In the genomic region with DNA sequence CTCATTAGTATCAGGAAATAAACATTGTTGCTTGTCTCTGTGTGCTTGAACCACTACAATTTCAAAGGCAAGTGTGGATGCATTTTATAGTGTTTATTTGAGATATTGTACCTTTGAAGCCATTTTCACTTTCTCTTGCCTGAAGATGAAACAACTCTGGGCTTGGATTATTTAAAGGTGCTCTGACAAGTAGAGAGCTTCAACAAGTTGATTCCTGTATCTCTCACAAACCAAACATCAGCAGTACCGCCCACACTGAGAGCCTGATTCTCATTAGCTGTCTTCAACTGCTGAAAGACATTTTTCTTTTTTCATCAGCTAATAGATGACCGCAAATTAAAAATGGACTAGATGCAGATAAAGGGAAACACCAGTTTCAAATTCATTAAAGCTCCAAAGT, we compare ENCODE assay signal across 23 cellular contexts. TPM values are rescaled to one million over a fixed set of nuclear protein-coding genes. Genes with fewer than 3 reads are reported as not detected.
"Had no signal": no experiment of that assay in that cellular context is flagged by ENCODE, and none has a peak within 500 bp of the region (broad histone marks: within the 10 kb centered on the region; RNA-seq: fewer than 3 reads in every experiment).

No MANE protein-coding gene starts in this region.

- H3K4me3 ChIP-seq: coronary artery, left lung, lung, neural progenitor cell, spleen, thoracic aorta, upper lobe of left lung had no signal

- H3K27ac ChIP-seq: coronary artery, left lung, neural progenitor cell, spleen, thoracic aorta, upper lobe of left lung had no signal

- ATAC-seq: activated CD4-positive, alpha-beta T cell treated with anti-CD3 and anti-CD28 coated beads for 36 hours; activated T-cell treated with anti-CD3 and anti-CD28 coated beads, Interleukin-2, amount 50 U/mL, for 4 hours; left lung; naive thymus-derived CD8-positive, alpha-beta T cell; WTC11 had no signal

- H3K9me3 ChIP-seq: left lung, spleen, thoracic aorta, upper lobe of left lung had no signal

- H3K36me3 ChIP-seq: left lung, neural progenitor cell, spleen, thoracic aorta, upper lobe of left lung had no signal

- DNase-seq: activated CD4-positive, alpha-beta T cell treated with anti-CD3 and anti-CD28 coated beads for 36 hours; activated CD4-positive, alpha-beta T cell treated with anti-CD3 and anti-CD28 coated beads, Interleukin-2, amount 50 U/mL, for 4 hours; activated CD8-positive, alpha-beta memory T cell treated with anti-CD3 and anti-CD28 coated beads, Interleukin-2, amount 50 U/mL, for 48 hours; activated naive CD4-positive, alpha-beta T cell treated with Interleukin-2 at 50 U/mL for 16 hours; activated T-cell treated with anti-CD3 and anti-CD28 coated beads, Interleukin-2, amount 50 U/mL, for 4 hours; aorta; foreskin fibroblast; left lung; naive thymus-derived CD8-positive, alpha-beta T cell; spleen; stimulated activated CD4-positive, alpha-beta T cell treated with anti-CD3 and anti-CD28 coated beads, Interleukin-4, amount 100 ng/mL, for 1 hour; T1000; upper lobe of left lung had no signal

- H3K27me3 ChIP-seq: left lung, neural progenitor cell, upper lobe of left lung had no signal

- H3K4me1 ChIP-seq: neural progenitor cell, upper lobe of left lung had no signal

RNA-seq across cellular contexts. Expression of a gene that starts 0.8 kb away (rescaled TPM):
- total RNA-seq: aorta, fibroblast of lung, glomerular endothelial cell, kidney epithelial cell, left lung, osteocyte, progenitor cell of endocrine pancreas, thoracic aorta had no signal
